In the genomic region with DNA sequence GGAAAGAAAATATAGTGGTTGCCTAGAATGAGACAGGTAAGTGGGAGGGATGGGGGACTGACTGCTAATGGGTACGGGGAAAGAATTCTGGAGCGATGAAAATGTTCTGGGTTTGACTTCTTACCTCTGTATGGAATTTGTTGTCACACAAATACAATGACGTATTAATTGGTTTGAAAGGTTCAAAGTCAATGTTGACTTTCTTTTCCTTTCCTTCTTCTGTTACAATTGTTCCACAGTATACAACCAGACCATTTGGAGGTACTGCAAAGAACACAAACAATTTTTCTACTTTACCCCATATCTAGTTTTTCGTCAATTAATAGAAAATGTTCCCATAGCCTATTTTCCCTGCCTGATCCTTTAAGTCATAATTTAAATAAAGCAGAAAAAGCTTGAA, we compare ENCODE assay signal across 31 cellular contexts.
"Had no signal": no experiment of that assay in that cellular context is flagged by ENCODE, and none has a peak within 500 bp of the region (broad histone marks: within the 10 kb centered on the region; RNA-seq: fewer than 3 reads in every experiment).

No MANE protein-coding gene starts in this region.

- ATAC-seq: activated T-helper 17 cell treated with anti-CD3 and anti-CD28 coated beads, Interleukin-2, amount 50 U/mL, for 72 hours; foreskin keratinocyte; gastrocnemius medialis; WTC11 had no signal

- H3K4me3 Mint-ChIP-seq: activated CD4-positive, alpha-beta memory T cell treated with anti-CD3 and anti-CD28 coated beads, Interleukin-2, amount 10 ng/mL, durations not matched to agents 7 days and 5 days; activated CD4-positive, alpha-beta T cell treated with anti-CD3 and anti-CD28 coated beads, Interleukin-2, amount 10 ng/mL, durations not matched to agents 7 days and 5 days; activated naive CD8-positive, alpha-beta T cell; activated T-helper 17 cell treated with anti-CD3 and anti-CD28 coated beads, Interleukin-2, amount 50 U/mL, for 72 hours; central memory CD8-positive, alpha-beta T cell; dendritic cell treated with granulocyte-macrophage colony-stimulating factor and Interleukin-4, amounts not matched to agents 40 ng/mL and 50 ng/mL, for 4 days; endodermal cell; WTC11 had no signal

- H3K4me1 Mint-ChIP-seq: WTC11 had no signal

- H3K9me3 ChIP-seq: esophagus muscularis mucosa, gastrocnemius medialis had no signal

- H3K27me3 Mint-ChIP-seq: activated CD4-positive, alpha-beta memory T cell treated with anti-CD3 and anti-CD28 coated beads, Interleukin-2, amount 10 ng/mL, durations not matched to agents 7 days and 5 days; activated CD4-positive, alpha-beta T cell treated with anti-CD3 and anti-CD28 coated beads, Interleukin-2, amount 10 ng/mL, durations not matched to agents 7 days and 5 days; activated naive CD8-positive, alpha-beta T cell; activated T-helper 17 cell treated with anti-CD3 and anti-CD28 coated beads, Interleukin-2, amount 50 U/mL, for 72 hours; central memory CD8-positive, alpha-beta T cell; dendritic cell treated with granulocyte-macrophage colony-stimulating factor and Interleukin-4, amounts not matched to agents 40 ng/mL and 50 ng/mL, for 4 days had no signal

- H3K27ac Mint-ChIP-seq: activated CD4-positive, alpha-beta memory T cell treated with anti-CD3 and anti-CD28 coated beads, Interleukin-2, amount 10 ng/mL, durations not matched to agents 7 days and 5 days; activated CD4-positive, alpha-beta T cell treated with anti-CD3 and anti-CD28 coated beads, Interleukin-2, amount 10 ng/mL, durations not matched to agents 7 days and 5 days; activated naive CD8-positive, alpha-beta T cell; activated T-helper 17 cell treated with anti-CD3 and anti-CD28 coated beads, Interleukin-2, amount 50 U/mL, for 72 hours; dendritic cell treated with granulocyte-macrophage colony-stimulating factor and Interleukin-4, amounts not matched to agents 40 ng/mL and 50 ng/mL, for 4 days; endodermal cell; WTC11 had no signal

- H3K27ac ChIP-seq: brain microvascular endothelial cell, coronary artery, dorsolateral prefrontal cortex, esophagus muscularis mucosa, foreskin keratinocyte, gastrocnemius medialis, VCaP had no signal

- H3K27me3 ChIP-seq: brain microvascular endothelial cell, dorsolateral prefrontal cortex, esophagus muscularis mucosa, foreskin keratinocyte, gastrocnemius medialis had no signal

- DNase-seq: activated CD4-positive, alpha-beta memory T cell treated with anti-CD3 and anti-CD28 coated beads, Interleukin-2, amount 10 ng/mL, durations not matched to agents 7 days and 5 days; activated CD4-positive, alpha-beta T cell treated with anti-CD3 and anti-CD28 coated beads for 1 hour; activated CD4-positive, alpha-beta T cell treated with anti-CD3 and anti-CD28 coated beads for 4 hours; activated CD4-positive, alpha-beta T cell treated with anti-CD3 and anti-CD28 coated beads, Interleukin-2, amount 10 ng/mL, durations not matched to agents 7 days and 5 days; activated CD4-positive, alpha-beta T cell treated with anti-CD3 and anti-CD28 coated beads, Interleukin-2, amount 50 U/mL, for 4 hours; activated CD8-positive, alpha-beta memory T cell treated with anti-CD3 and anti-CD28 coated beads, Interleukin-2, amount 50 U/mL, for 48 hours; activated effector memory CD4-positive, alpha-beta T cell treated with Interleukin-2 at 50 U/mL for 16 hours; activated gamma-delta T cell treated with Interleukin-2 at 50 U/mL for 16 hours; activated naive CD4-positive, alpha-beta T cell treated with anti-CD3 and anti-CD28 coated beads, Interleukin-2, amount 50 U/mL, for 16 hours; activated naive CD4-positive, alpha-beta T cell treated with Interleukin-2 at 50 U/mL for 16 hours; amniotic stem cell; anterior cingulate cortex; brain microvascular endothelial cell; dorsolateral prefrontal cortex; effector memory CD4-positive, alpha-beta T cell; endodermal cell; erythroblast; foreskin keratinocyte; gastrocnemius medialis; glutamatergic neuron; T-helper 2 cell had no signal

- H3K9me3 Mint-ChIP-seq: activated CD4-positive, alpha-beta memory T cell treated with anti-CD3 and anti-CD28 coated beads, Interleukin-2, amount 10 ng/mL, durations not matched to agents 7 days and 5 days; activated CD4-positive, alpha-beta T cell treated with anti-CD3 and anti-CD28 coated beads, Interleukin-2, amount 10 ng/mL, durations not matched to agents 7 days and 5 days; activated T-helper 17 cell treated with anti-CD3 and anti-CD28 coated beads, Interleukin-2, amount 50 U/mL, for 72 hours; central memory CD8-positive, alpha-beta T cell; dendritic cell treated with granulocyte-macrophage colony-stimulating factor and Interleukin-4, amounts not matched to agents 40 ng/mL and 50 ng/mL, for 4 days; endodermal cell; WTC11 had no signal

- FAIRE-seq: astrocyte, bronchial epithelial cell had no signal

- H3K4me3 ChIP-seq: coronary artery, dorsolateral prefrontal cortex, esophagus muscularis mucosa, gastrocnemius medialis had no signal

- H3K4me1 ChIP-seq: foreskin keratinocyte had no signal
